ENCODE assay signal across 8 cellular contexts in the genomic region with DNA sequence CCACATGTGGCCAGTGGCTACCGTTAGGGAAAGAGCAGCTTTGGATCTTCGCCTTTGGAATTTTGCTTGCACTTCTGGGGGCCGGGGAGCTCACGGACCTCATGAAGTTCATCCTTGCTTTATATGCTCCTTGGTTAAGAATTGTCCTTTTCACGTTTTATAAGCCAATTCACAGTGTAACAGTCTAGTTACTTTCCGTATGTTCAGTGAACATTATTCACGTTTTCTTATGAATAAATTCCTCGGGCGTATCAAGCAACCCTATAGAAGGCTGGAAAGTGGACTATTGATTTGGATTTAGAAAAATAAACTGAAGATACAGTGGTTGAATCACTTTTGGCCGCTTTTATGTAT. TPM values are rescaled to one million over a fixed set of nuclear protein-coding genes. Genes with fewer than 3 reads are reported as not detected.
DNase-seq lines count a peak whose midpoint lies in the region; ATAC-seq and TF ChIP-seq lines count a peak whose summit lies in the region.

No MANE protein-coding gene starts in this region.

- H3K4me1 Mint-ChIP-seq in activated CD8-positive, alpha-beta memory T cell treated with anti-CD3 and anti-CD28 coated beads, Interleukin-2, amount 10 ng/mL, durations not matched to agents 7 days and 5 days: peaks cover 18% of the 10 kb centered on the region
- H3K4me1 Mint-ChIP-seq in activated T-helper 2 cell treated with anti-CD3 and anti-CD28 coated beads, Interferon-gamma antibody, Interleukin-2, Interleukin-4, amounts not matched to agents 10 μg/mL and 5 μg/mL and 100 μg/mL, durations not matched to agents 14 hours and 24 hours and 36 hours (ENCODE audit: low read depth): peaks cover 18% of the 10 kb centered on the region

- no peak for ATAC-seq in activated CD8-positive, alpha-beta memory T cell treated with anti-CD3 and anti-CD28 coated beads, Interleukin-2, amount 10 ng/mL, durations not matched to agents 7 days and 5 days

- H3K4me1 ChIP-seq in thyroid gland: peaks cover 10 to 30% of the 10 kb centered on the region in 2 donors

- peak overlapping the region in 2 of 3 donors; percentile 97 for H3K27ac ChIP-seq in thyroid gland

- H3K9me3 ChIP-seq in thyroid gland: no peaks in the 10 kb centered on the region

- no peak for DNase-seq in activated CD8-positive, alpha-beta memory T cell treated with anti-CD3 and anti-CD28 coated beads, Interleukin-2, amount 10 ng/mL, durations not matched to agents 7 days and 5 days
- DNase-seq in activated CD8-positive, alpha-beta memory T cell treated with anti-CD3 and anti-CD28 coated beads, Interleukin-2, amount 50 U/mL, for 48 hours: no peak
- no peak for DNase-seq in activated T-helper 2 cell treated with anti-CD3 and anti-CD28 coated beads, Interferon-gamma antibody, Interleukin-2, Interleukin-4, amounts not matched to agents 10 μg/mL and 5 μg/mL and 100 μg/mL, durations not matched to agents 14 hours and 24 hours and 36 hours (ENCODE audit: low spot score)
- no peak for DNase-seq in kidney epithelial cell (ENCODE audit: low read depth)
- no peak for DNase-seq in thyroid gland
- no peak for DNase-seq in NCI-H146 (lab: John Stamatoyannopoulos, UW)
- DNase-seq in SIG-M5 treated with dmso at 0.1 percent for 504 hours (lab: John Stamatoyannopoulos, UW; ENCODE audit: unreplicated experiment): no peak
- DNase-seq in NCI-H1092 treated with DMSO at 0.1 percent for 48 hours (lab: John Stamatoyannopoulos, UW): no peak

- H3K36me3 ChIP-seq in kidney epithelial cell (ENCODE audit: control insufficient read depth, insufficient read depth, low read length) (no peaks in the 10 kb centered on the region), thyroid gland (no peaks in the 10 kb centered on the region)

- H3K4me3 Mint-ChIP-seq in activated CD8-positive, alpha-beta memory T cell treated with anti-CD3 and anti-CD28 coated beads, Interleukin-2, amount 10 ng/mL, durations not matched to agents 7 days and 5 days: peak overlapping the region; percentile 84
- peak overlapping the region; percentile 86 for H3K4me3 Mint-ChIP-seq in activated T-helper 2 cell treated with anti-CD3 and anti-CD28 coated beads, Interferon-gamma antibody, Interleukin-2, Interleukin-4, amounts not matched to agents 10 μg/mL and 5 μg/mL and 100 μg/mL, durations not matched to agents 14 hours and 24 hours and 36 hours (ENCODE audit: low read depth)

- H3K27me3 ChIP-seq in kidney epithelial cell (ENCODE audit: control insufficient read depth, insufficient read depth, low read length) (no peaks in the 10 kb centered on the region), thyroid gland (no peaks in the 10 kb centered on the region)

- no peak for TF ChIP-seq CTCF in kidney epithelial cell (IDR thresholded peaks at IDR 0.05; ENCODE audit: insufficient read depth, low read length, poor library complexity, severe bottlenecking)
- no peak for TF ChIP-seq CTCF in thyroid gland (IDR thresholded peaks at IDR 0.05)

- CTCF ChIA-PET in activated CD8-positive, alpha-beta memory T cell treated with anti-CD3 and anti-CD28 coated beads, Interleukin-2, amount 10 ng/mL, durations not matched to agents 7 days and 5 days (lab: Charles Lee): no interaction called here

- peaks cover 33% of the 10 kb centered on the region for H3K27me3 Mint-ChIP-seq in activated CD8-positive, alpha-beta memory T cell treated with anti-CD3 and anti-CD28 coated beads, Interleukin-2, amount 10 ng/mL, durations not matched to agents 7 days and 5 days
- peaks cover 43% of the 10 kb centered on the region for H3K27me3 Mint-ChIP-seq in activated T-helper 2 cell treated with anti-CD3 and anti-CD28 coated beads, Interferon-gamma antibody, Interleukin-2, Interleukin-4, amounts not matched to agents 10 μg/mL and 5 μg/mL and 100 μg/mL, durations not matched to agents 14 hours and 24 hours and 36 hours (ENCODE audit: low read depth)

- peak overlapping the region; percentile 52 for H3K27ac Mint-ChIP-seq in activated CD8-positive, alpha-beta memory T cell treated with anti-CD3 and anti-CD28 coated beads, Interleukin-2, amount 10 ng/mL, durations not matched to agents 7 days and 5 days
- H3K27ac Mint-ChIP-seq in activated T-helper 2 cell treated with anti-CD3 and anti-CD28 coated beads, Interferon-gamma antibody, Interleukin-2, Interleukin-4, amounts not matched to agents 10 μg/mL and 5 μg/mL and 100 μg/mL, durations not matched to agents 14 hours and 24 hours and 36 hours: no peak overlapping the region

- intact Hi-C loops in activated T-helper 2 cell treated with anti-CD3 and anti-CD28 coated beads, Interferon-gamma antibody, Interleukin-2, Interleukin-4, amounts not matched to agents 10 μg/mL and 5 μg/mL and 100 μg/mL, durations not matched to agents 14 hours and 24 hours and 36 hours (cut with micrococcal nuclease): loop anchor here (5.0 kb wide), 3 partner anchors 56 to 244 kb away; a partner anchor contains a TSS
- intact Hi-C loops in thyroid gland (cut with DNase I): no loop called here

- 15 to 17% methylated on average over 10 of the region's 10 CpGs for WGBS in thyroid gland, 2 donors

- peak overlapping the region; percentile 94 for H3K4me3 ChIP-seq in kidney epithelial cell (ENCODE audit: low read depth, low read length)
- H3K4me3 ChIP-seq in thyroid gland (replicated peaks in 1 of 3): peak overlapping the region; percentile 25 to 99 (median 91)

- peaks cover 6% of the 10 kb centered on the region for H3K36me3 Mint-ChIP-seq in activated CD8-positive, alpha-beta memory T cell treated with anti-CD3 and anti-CD28 coated beads, Interleukin-2, amount 10 ng/mL, durations not matched to agents 7 days and 5 days
- H3K36me3 Mint-ChIP-seq in activated T-helper 2 cell treated with anti-CD3 and anti-CD28 coated beads, Interferon-gamma antibody, Interleukin-2, Interleukin-4, amounts not matched to agents 10 μg/mL and 5 μg/mL and 100 μg/mL, durations not matched to agents 14 hours and 24 hours and 36 hours (ENCODE audit: low read depth): peaks cover 7% of the 10 kb centered on the region

- H3K9me3 Mint-ChIP-seq in activated CD8-positive, alpha-beta memory T cell treated with anti-CD3 and anti-CD28 coated beads, Interleukin-2, amount 10 ng/mL, durations not matched to agents 7 days and 5 days (ENCODE audit: low read depth): no peaks in the 10 kb centered on the region
- no peaks in the 10 kb centered on the region for H3K9me3 Mint-ChIP-seq in activated T-helper 2 cell treated with anti-CD3 and anti-CD28 coated beads, Interferon-gamma antibody, Interleukin-2, Interleukin-4, amounts not matched to agents 10 μg/mL and 5 μg/mL and 100 μg/mL, durations not matched to agents 14 hours and 24 hours and 36 hours

- TF ChIP-seq POLR2A in thyroid gland (IDR thresholded peaks at IDR 0.05): no peak

RNA-seq across cellular contexts. Expression of a gene that starts 0.7 kb away (rescaled TPM):
- 10 to 100 TPM; 21.7 to 21.8 TPM for total RNA-seq in activated CD8-positive, alpha-beta memory T cell treated with anti-CD3 and anti-CD28 coated beads, Interleukin-2, amount 10 ng/mL, durations not matched to agents 7 days and 5 days
- total RNA-seq in activated T-helper 2 cell treated with anti-CD3 and anti-CD28 coated beads, Interferon-gamma antibody, Interleukin-2, Interleukin-4, amounts not matched to agents 10 μg/mL and 5 μg/mL and 100 μg/mL, durations not matched to agents 14 hours and 24 hours and 36 hours: 24.2 and 25.1 TPM in 2 replicates
- 75.3 and 87.1 TPM in 2 replicates for total RNA-seq in kidney epithelial cell
- total RNA-seq in thyroid gland: 100 to 1,000 TPM in 3 of 4 donors, 10 to 100 TPM in 1; 77.7 to 128 (median 109) TPM
